1 cellular context compared by ENCODE assay signal in genomic region chr5:36241636-36242533, GRCh38.
TF ChIP-seq lines count a peak whose summit lies in the region.

Gene NADK2, minus strand, starts transcription at chr5:36241925. Its CDS starts 127 bp downstream, at chr5:36241798.

TF ChIP-seq in K562, 482 proteins besides CTCF, POLR2A, EP300 and RAD21 (continued from another document):
- TF ChIP-seq FOXP4 (CRISPR knock-in tag; IDR thresholded peaks at IDR 0.05; ENCODE audit: borderline replicate concordance) (peak; percentile 93; the same call in 1 of the 2 replicates), THAP7 (CRISPR knock-in tag; IDR thresholded peaks at IDR 0.05) (no peak), CBFA2T3 (IDR thresholded peaks at IDR 0.05) (no peak), RBM25 (IDR thresholded peaks at IDR 0.05; ENCODE audit: low read depth, low read length, severe bottlenecking) (peak; percentile 82), YY1 (IDR thresholded peaks at IDR 0.05; ENCODE audit: borderline replicate concordance in 1 of 3, control insufficient read depth in 1 of 3, extremely low read depth in 1 of 3, insufficient read depth in 3 of 3, insufficient read length in 1 of 3, insufficient replicate concordance in 2 of 3, low read depth in 1 of 3, low read length in 2 of 3) (peak in 2 of 3 experiments; percentile 72 to 87), SP2 (IDR thresholded peaks at IDR 0.05; ENCODE audit: extremely low read depth, low read depth, low read length, poor library complexity, severe bottlenecking) (no peak)
